Comparison of ENCODE assay signal across 8 cellular contexts in genomic region chr1:93346472-93346991, GRCh38. TPM values are rescaled to one million over a fixed set of nuclear protein-coding genes. Genes with fewer than 3 reads are reported as not detected.
DNase-seq lines count a peak whose midpoint lies in the region; ATAC-seq and TF ChIP-seq lines count a peak whose summit lies in the region.

No MANE protein-coding gene starts in this region.

- TF ChIP-seq CTCF in AG04449 (IDR thresholded peaks at IDR 0.05; ENCODE audit: insufficient read depth, low read length, missing control alignments) (no peak), GM13976 (IDR thresholded peaks at IDR 0.05; ENCODE audit: borderline replicate concordance, control extremely low read depth, extremely low read depth, insufficient read depth, missing control alignments) (no peak), fibroblast of the aortic adventitia (IDR thresholded peaks at IDR 0.05; ENCODE audit: insufficient read depth, low read length) (no peak)

- H2BK5ac ChIP-seq in neuronal stem cell (ENCODE audit: low read length): peak overlapping the region; percentile 98

- no peak overlapping the region for H2BK12ac ChIP-seq in neuronal stem cell (ENCODE audit: low read length)

- in situ Hi-C loops in GM13976 (cut with MboI; ENCODE audit: low sequenced_read_pairs, unreplicated experiment): no loop called here

- peak overlapping the region; percentile 98 for H2AFZ ChIP-seq in neuronal stem cell (ENCODE audit: low read length)

- no peak overlapping the region for H2BK120ac ChIP-seq in neuronal stem cell (ENCODE audit: low read depth, low read length)

- ATAC-seq in HG02884 (IDR thresholded peaks at IDR 0.05; ENCODE audit: unreplicated experiment): peak; percentile 16

- no CpG with 5 or more reads among the region's 20 CpGs for WGBS in neuronal stem cell (ENCODE audit: extremely low coverage in 2 of 2, insufficient read length in 2 of 2, insufficient replicate concordance in 1 of 2), 2 donors

- no peak overlapping the region for H4K91ac ChIP-seq in neuronal stem cell (ENCODE audit: low read depth, low read length, poor library complexity)

- H3K4me3 ChIP-seq in AG04449 (ENCODE audit: low read depth, low read length): peak overlapping the region; percentile 85
- H3K4me3 ChIP-seq in fibroblast of the aortic adventitia (ENCODE audit: low read depth, low read length): peak overlapping the region; percentile 88
- peak overlapping the region; percentile 67 to 98 for H3K4me3 ChIP-seq in neuronal stem cell (ENCODE audit: low read length in 2 of 2)

- H3K14ac ChIP-seq in neuronal stem cell (ENCODE audit: low read length): no peak overlapping the region

- peak overlapping the region; percentile 91 for H3K9ac ChIP-seq in neuronal stem cell (ENCODE audit: low read depth, low read length, poor library complexity)

- H3K18ac ChIP-seq in neuronal stem cell (ENCODE audit: low read length): peak overlapping the region; percentile 8

- POLR2A ChIA-PET in AG04449 (lab: Yijun Ruan, JAX): interaction anchor here (0.6 to 1.0 kb wide), 2 partner anchors 39 to 311 kb away, joined by 3 to 4 read pairs; no protein-coding TSS in a partner anchor

- no peak overlapping the region for H2BK15ac ChIP-seq in neuronal stem cell (ENCODE audit: low read length)

- H3K36me3 ChIP-seq in neuronal stem cell (replicated peaks in 1 of 2; ENCODE audit: control insufficient read depth in 2 of 2, insufficient read depth in 2 of 2, low read length in 2 of 2): peaks cover 0 to 22% of the 10 kb centered on the region in 2 donors

- DNase-seq in AG04449 (ENCODE audit: low read depth, low spot score) (no peak), GM13976 (ENCODE audit: low spot score) (peak; percentile 44), NCI-H526 treated with DMSO at 0.1 percent for 48 hours (lab: John Stamatoyannopoulos, UW) (peak; percentile 49), activated T-helper 1 cell treated with Interleukin-2 at 50 U/mL for 16 hours (ENCODE audit: low read depth) (peak; percentile 21), fibroblast of the aortic adventitia (ENCODE audit: low read depth) (peak; percentile 16), neuronal stem cell (ENCODE audit: low spot score) (peak; percentile 18)
- no peak for DNase-seq in effector CD8-positive, alpha-beta T cell (lab: John Stamatoyannopoulos, UW)

- no peak overlapping the region for H3K4ac ChIP-seq in neuronal stem cell (ENCODE audit: low read length)

- H4K8ac ChIP-seq in neuronal stem cell (ENCODE audit: low read depth, low read length): no peak overlapping the region

- CTCF ChIA-PET in AG04449 (lab: Yijun Ruan, JAX): interaction anchor here (4.9 kb wide), 1 partner anchor 42 kb away, joined by 19 read pairs; no protein-coding TSS in a partner anchor

- H3K4me2 ChIP-seq in neuronal stem cell (ENCODE audit: insufficient read depth, low read length, poor library complexity, severe bottlenecking): peak overlapping the region; percentile 66

- H3K79me1 ChIP-seq in neuronal stem cell (ENCODE audit: low read depth, low read length): peaks cover 3% of the 10 kb centered on the region

- no peaks in the 10 kb centered on the region for H3K27me3 ChIP-seq in neuronal stem cell (ENCODE audit: control insufficient read depth in 3 of 3, insufficient read depth in 3 of 3, low read depth in 1 of 3, low read length in 3 of 3)

- H3K23ac ChIP-seq in neuronal stem cell (ENCODE audit: low read depth, low read length, poor library complexity): no peak overlapping the region

- H3K27ac ChIP-seq in neuronal stem cell (replicated peaks; ENCODE audit: low read length): peak overlapping the region; percentile 98

- no peaks in the 10 kb centered on the region for H3K9me3 ChIP-seq in neuronal stem cell (replicated peaks in 1 of 2; ENCODE audit: control insufficient read depth in 2 of 2, insufficient read depth in 1 of 2, low read depth in 1 of 2, low read length in 2 of 2)

- H3K4me1 ChIP-seq in neuronal stem cell (ENCODE audit: control insufficient read depth in 2 of 2, insufficient read depth in 1 of 2, low read depth in 1 of 2, low read length in 2 of 2): peaks cover 0 to 1% of the 10 kb centered on the region in 2 donors

- peak overlapping the region; percentile 39 for H2AK5ac ChIP-seq in neuronal stem cell (ENCODE audit: low read depth, low read length)

RNA-seq across cellular contexts. Expression of gene DR1, which starts 0.8 kb away (rescaled TPM):
- 11.8 and 60.6 TPM in 2 replicates for total RNA-seq in fibroblast of the aortic adventitia (ENCODE audit: low replicate concordance)
- 41.5 TPM for polyA plus RNA-seq in neuronal stem cell (2013, experiment 1 of 2)
- polyA plus RNA-seq in neuronal stem cell (2013, experiment 2 of 2): 43.7 TPM

Comparison
In these comparisons a context has a peak if more than half of its experiments do, and no peak if none do; other contexts are left out.
1. DNase-seq: peak in GM13976 (single experiment), NCI-H526 treated with DMSO at 0.1 percent for 48 hours (single experiment), activated T-helper 1 cell treated with Interleukin-2 at 50 U/mL for 16 hours (single experiment), fibroblast of the aortic adventitia (single experiment) and neuronal stem cell (single experiment); none in AG04449 (single experiment) and effector CD8-positive, alpha-beta T cell (single experiment).
2. Peak in every context shown above with its lines, with median percentiles within 50 percentile points of each other: H3K4me3 ChIP-seq.